8 cellular contexts compared by ENCODE assay signal in genomic region chr9:95268681-95269080, GRCh38. TPM values are rescaled to one million over a fixed set of nuclear protein-coding genes. Genes with fewer than 3 reads are reported as not detected.
DNase-seq lines count a peak whose midpoint lies in the region; FAIRE-seq and TF ChIP-seq lines count a peak whose summit lies in the region.

No MANE protein-coding gene starts in this region.

- FAIRE-seq in bronchial epithelial cell (lab: Jason Lieb, UNC): no peak

- peak; percentile 77 for DNase-seq in NCI-H2196 treated with DMSO at 0.1 percent for 48 hours (lab: John Stamatoyannopoulos, UW; ENCODE audit: unreplicated experiment)
- DNase-seq in bronchial epithelial cell (ENCODE audit: low read depth): peak; percentile 35
- peak; percentile 43 for DNase-seq in medulla oblongata (ENCODE audit: extremely low spot score)
- no peak for DNase-seq in stimulated activated naive CD4-positive, alpha-beta T cell treated with Interleukin-2 at 50 U/mL for 16 hours (lab: John Stamatoyannopoulos, UW)
- no peak for DNase-seq in activated CD4-positive, CD25-positive, alpha-beta regulatory T cell treated with anti-CD3 and anti-CD28 coated beads, Interleukin-2, amount 50 U/mL, for 72 hours
- DNase-seq in stimulated activated CD4-positive, alpha-beta T cell treated with anti-CD3 and anti-CD28 coated beads, Interleukin-2, amount 100 ng/mL, for 48 hours: no peak

- H3K36me3 ChIP-seq in bronchial epithelial cell (ENCODE audit: control insufficient read depth, insufficient read depth, low read length): no peaks in the 10 kb centered on the region

- peak overlapping the region; percentile 50 for H3K27ac ChIP-seq in 22Rv1

- H3K4me3 ChIP-seq in bronchial epithelial cell (ENCODE audit: low read depth, low read length): no peak overlapping the region

- peak; percentile 77 for TF ChIP-seq CTCF in 22Rv1 (IDR thresholded peaks at IDR 0.05)
- TF ChIP-seq CTCF in GM12874 (IDR thresholded peaks at IDR 0.05; ENCODE audit: insufficient read depth, low read depth, low read length): 0 out of 2 replicates have a peak, but pooled peaks have one; percentile 11
- TF ChIP-seq CTCF in bronchial epithelial cell (IDR thresholded peaks at IDR 0.05; ENCODE audit: insufficient read depth, low read length, severe bottlenecking): peak; percentile 53

- no peaks in the 10 kb centered on the region for H3K27me3 ChIP-seq in bronchial epithelial cell (ENCODE audit: control insufficient read depth, insufficient read depth, low read length)

RNA-seq across cellular contexts. Expression of gene FANCC, which starts 48.8 kb away (rescaled TPM):
- 3.4 and 3.7 TPM in 2 replicates for total RNA-seq in bronchial epithelial cell

Comparison
In these comparisons a context has a peak if more than half of its experiments do, and no peak if none do; other contexts are left out.
1. CTCF ChIP-seq: peak in every context shown above with its lines; median percentile 77 in 22Rv1; 53 in bronchial epithelial cell; 11 in GM12874.
2. DNase-seq: peak in NCI-H2196 treated with DMSO at 0.1 percent for 48 hours (single experiment), bronchial epithelial cell (single experiment) and medulla oblongata (single experiment); none in stimulated activated naive CD4-positive, alpha-beta T cell treated with Interleukin-2 at 50 U/mL for 16 hours (single experiment), activated CD4-positive, CD25-positive, alpha-beta regulatory T cell treated with anti-CD3 and anti-CD28 coated beads, Interleukin-2, amount 50 U/mL, for 72 hours (single experiment) and stimulated activated CD4-positive, alpha-beta T cell treated with anti-CD3 and anti-CD28 coated beads, Interleukin-2, amount 100 ng/mL, for 48 hours (0 of 2).